ENCODE assay signal across 28 cellular contexts in genomic region chr11:43516316-43516820, GRCh38.
DNase-seq lines count a peak whose midpoint lies in the region; ATAC-seq, FAIRE-seq and TF ChIP-seq lines count a peak whose summit lies in the region.
"Had no signal": no experiment of that assay in that cellular context is flagged by ENCODE, and none has a peak within 500 bp of the region (broad histone marks: within the 10 kb centered on the region; RNA-seq: fewer than 3 reads in every experiment).

No MANE protein-coding gene starts in this region.

- no peaks in the 10 kb centered on the region; a peak in 1 of 7 replicates for H3K36me3 Mint-ChIP-seq in H9 (ENCODE audit: insufficient read depth in 1 of 3, low read depth in 3 of 3)
- H3K36me3 Mint-ChIP-seq in activated naive CD4-positive, alpha-beta T cell treated with anti-CD3 and anti-CD28 coated beads for 36 hours (ENCODE audit: low read depth) = peaks cover 1% of the 10 kb centered on the region
- H3K36me3 Mint-ChIP-seq: CD8-positive, alpha-beta memory T cell; mesothelial cell of epicardium; stimulated activated effector memory CD8-positive, alpha-beta T cell treated with anti-CD3 and anti-CD28 coated beads, Interleukin-12 subunit alpha, Interleukin-12 subunit beta, amount 100 ng/mL, for 72 hours had no signal

- H2BK12ac ChIP-seq in H9 (ENCODE audit: insufficient read length, low read depth, low read length) = no peak overlapping the region

- no peak overlapping the region for H3K4me3 ChIP-seq in K562
- no peak overlapping the region for H3K4me3 ChIP-seq in mesendoderm (ENCODE audit: low read length)
- H3K4me3 ChIP-seq: coronary artery, esophagus muscularis mucosa, transverse colon had no signal

- FAIRE-seq in K562 (lab: Jason Lieb, UNC) = no peak
- FAIRE-seq: astrocyte, GM12892, keratinocyte had no signal

- ATAC-seq in K562 (no peak), SK-N-SH treated with all-trans-retinoic acid at 6 μM for 48 hours (no peak), GM18858 (IDR thresholded peaks at IDR 0.05; ENCODE audit: unreplicated experiment) (no peak)
- ATAC-seq: activated CD8-positive, alpha-beta memory T cell treated with anti-CD3 and anti-CD28 coated beads, Interleukin-2, amount 10 ng/mL, durations not matched to agents 7 days and 5 days; activated T-cell treated with anti-CD3 and anti-CD28 coated beads, Interleukin-2, amount 50 U/mL, for 4 hours; stimulated activated effector memory CD8-positive, alpha-beta T cell treated with anti-CD3 and anti-CD28 coated beads, Interleukin-12 subunit alpha, Interleukin-12 subunit beta, amount 100 ng/mL, for 72 hours had no signal

- no peak for TF ChIP-seq RAD21 in K562 (CRISPR knock-in tag; conservative IDR thresholded peaks at IDR 0.05 in 1 of 2, IDR thresholded peaks at IDR 0.05 in 1 of 2)

- H3K79me1 ChIP-seq in H9 (ENCODE audit: insufficient read depth, low read depth, low read length, poor library complexity, severe bottlenecking) = no peaks in the 10 kb centered on the region
- H3K79me1 ChIP-seq in mesendoderm (ENCODE audit: low read length) = no peaks in the 10 kb centered on the region

- H3K4me2 ChIP-seq in H9 (ENCODE audit: insufficient read depth, insufficient read length, low read length) (no peak overlapping the region), K562 (ENCODE audit: insufficient read depth, low read length) (no peak overlapping the region), mesendoderm (ENCODE audit: low read length) (no peak overlapping the region)

- CTCF ChIA-PET in K562 (lab: Yijun Ruan, JAX; ENCODE audit: low intra/inter-chr PET ratio) (no interaction called here), HEK293T (lab: Yijun Ruan, JAX) (interaction anchor here (0.6 to 0.7 kb wide), 2 partner anchors 49 to 690 kb away, joined by 3 to 6 read pairs; no protein-coding TSS in a partner anchor)
- CTCF ChIA-PET in activated naive CD4-positive, alpha-beta T cell treated with anti-CD3 and anti-CD28 coated beads for 36 hours (lab: Charles Lee) = interaction anchor here (0.7 kb wide), 1 partner anchor 51 kb away, joined by 3 read pairs; no protein-coding TSS in a partner anchor

- TF ChIP-seq CTCF in H9 (conservative IDR thresholded peaks at IDR 0.05) = no peak
- TF ChIP-seq CTCF in K562 (IDR thresholded peaks at IDR 0.05 in 2 of 3, conservative IDR thresholded peaks at IDR 0.05 in 1 of 3; ENCODE audit: insufficient read depth in 2 of 3, low read depth in 1 of 3, low read length in 3 of 3) = no peak

- H3K9me3 ChIP-seq in H9 (ENCODE audit: control insufficient read depth, low read depth, low read length) = no peaks in the 10 kb centered on the region
- H3K9me3 ChIP-seq in K562 (replicated peaks; ENCODE audit: control insufficient read depth, insufficient read depth, low read depth, low read length) = no peaks in the 10 kb centered on the region; the same call in 1 of the 2 replicates
- H3K9me3 ChIP-seq: esophagus muscularis mucosa, transverse colon had no signal

- H4K8ac ChIP-seq in H9 (replicated peaks; ENCODE audit: insufficient read length, low read depth, low read length) = no peak overlapping the region
- no peak overlapping the region for H4K8ac ChIP-seq in mesendoderm (ENCODE audit: low read depth, low read length)

- H2BK5ac ChIP-seq in H9 (ENCODE audit: insufficient read length, low read length) (no peak overlapping the region), mesendoderm (ENCODE audit: low read length) (no peak overlapping the region)

- H3K27me3 ChIP-seq in H9 (ENCODE audit: insufficient read depth, low read length) (no peaks in the 10 kb centered on the region), K562 (ENCODE audit: control insufficient read depth in 2 of 2, insufficient read depth in 2 of 2, low read length in 2 of 2) (peaks cover 4 to 43% of the 10 kb centered on the region in 2 experiments; a peak in 2 of 5 replicates), mesendoderm (ENCODE audit: insufficient read depth, low read length, poor library complexity) (no peaks in the 10 kb centered on the region)
- H3K27me3 ChIP-seq: transverse colon had no signal

- H3K14ac ChIP-seq in H9 (ENCODE audit: insufficient read depth, low read length) = no peak overlapping the region

- H3K4ac ChIP-seq in H9 (ENCODE audit: low read depth, low read length) (no peak overlapping the region), mesendoderm (ENCODE audit: low read depth, low read length) (no peak overlapping the region)

- H3K56ac ChIP-seq in H9 (ENCODE audit: insufficient read length, low read depth, low read length) (no peak overlapping the region), mesendoderm (ENCODE audit: low read length) (no peak overlapping the region)

- POLR2A ChIA-PET in K562 (lab: Yijun Ruan, JAX) (interaction anchor here (1.2 to 2.1 kb wide), 2 partner anchors 12 to 19 kb away, joined by 3 to 5 read pairs; no protein-coding TSS in a partner anchor), HEK293T (lab: Yijun Ruan, JAX) (no interaction called here)

- H3K36me3 ChIP-seq in K562 (ENCODE audit: control insufficient read depth, insufficient read depth, low read length) (no peaks in the 10 kb centered on the region), mesendoderm (ENCODE audit: control insufficient read depth, insufficient read depth, low read length) (no peaks in the 10 kb centered on the region)
- H3K36me3 ChIP-seq: esophagus muscularis mucosa, transverse colon had no signal

- H2AK5ac ChIP-seq in H9 (ENCODE audit: insufficient read length, low read length) (no peak overlapping the region), mesendoderm (ENCODE audit: low read length) (no peak overlapping the region)

- no peak overlapping the region for H3T11ph ChIP-seq in H9 (ENCODE audit: low read length)

- TF ChIP-seq POLR2A in K562 (conservative IDR thresholded peaks at IDR 0.05) = no peak

- no peaks in the 10 kb centered on the region for H3K23me2 ChIP-seq in H9 (ENCODE audit: insufficient read length, low read depth, low read length, poor library complexity, severe bottlenecking)

- H3K79me2 ChIP-seq in H9 (ENCODE audit: insufficient read depth, low read length) (no peaks in the 10 kb centered on the region), K562 (ENCODE audit: control insufficient read depth, insufficient read depth, low read length) (no peaks in the 10 kb centered on the region), mesendoderm (ENCODE audit: control insufficient read depth, insufficient read depth, low read length) (no peaks in the 10 kb centered on the region)

- H2AFZ ChIP-seq in H9 (ENCODE audit: low read length) = no peak overlapping the region
- H2AFZ ChIP-seq in K562 (ENCODE audit: low read depth, low read length) = no peak overlapping the region

- H4K91ac ChIP-seq in H9 (ENCODE audit: insufficient read length, low read depth, low read length) = no peak overlapping the region

- H3K4me3 Mint-ChIP-seq in H9 = no peak overlapping the region
- H3K4me3 Mint-ChIP-seq in activated naive CD4-positive, alpha-beta T cell treated with anti-CD3 and anti-CD28 coated beads for 36 hours = no peak overlapping the region
- H3K4me3 Mint-ChIP-seq: activated CD8-positive, alpha-beta memory T cell treated with anti-CD3 and anti-CD28 coated beads, Interleukin-2, amount 10 ng/mL, durations not matched to agents 7 days and 5 days; activated T-cell treated with anti-CD3 and anti-CD28 coated beads, Interleukin-2, amount 50 U/mL, for 4 hours; CD8-positive, alpha-beta memory T cell; mesothelial cell of epicardium; stimulated activated effector memory CD8-positive, alpha-beta T cell treated with anti-CD3 and anti-CD28 coated beads, Interleukin-12 subunit alpha, Interleukin-12 subunit beta, amount 100 ng/mL, for 72 hours had no signal

- H4K20me1 ChIP-seq in H9 (ENCODE audit: control insufficient read depth, insufficient read depth, insufficient read length) (no peaks in the 10 kb centered on the region), K562 (replicated peaks; ENCODE audit: control insufficient read depth, insufficient read depth, low read length) (no peaks in the 10 kb centered on the region)

- H3K9ac ChIP-seq in H9 (ENCODE audit: extremely low read depth, insufficient read length, low read length) = no peak overlapping the region
- H3K9ac ChIP-seq in K562 (ENCODE audit: insufficient read depth in 1 of 2, low read depth in 2 of 2, low read length in 2 of 2) = no peak overlapping the region
- H3K9ac ChIP-seq in mesendoderm (ENCODE audit: low read length) = no peak overlapping the region

- peaks cover 5 to 9% of the 10 kb centered on the region in 2 experiments; a peak in 3 of 4 replicates for H3K4me1 Mint-ChIP-seq in H9
- H3K4me1 Mint-ChIP-seq in activated naive CD4-positive, alpha-beta T cell treated with anti-CD3 and anti-CD28 coated beads for 36 hours (ENCODE audit: low read depth) = peaks cover 2% of the 10 kb centered on the region
- H3K4me1 Mint-ChIP-seq: activated CD8-positive, alpha-beta memory T cell treated with anti-CD3 and anti-CD28 coated beads, Interleukin-2, amount 10 ng/mL, durations not matched to agents 7 days and 5 days; CD8-positive, alpha-beta memory T cell; mesothelial cell of epicardium; naive B cell; stimulated activated effector memory CD8-positive, alpha-beta T cell treated with anti-CD3 and anti-CD28 coated beads, Interleukin-12 subunit alpha, Interleukin-12 subunit beta, amount 100 ng/mL, for 72 hours had no signal

- no TSS peak for BruUV-seq in K562 (replicated peaks; lab: Mats Ljungman, UMichigan)

- H3K27ac ChIP-seq in H9 (ENCODE audit: insufficient read length, low read depth, low read length) (no peak overlapping the region), K562 (ENCODE audit: extremely low read depth, low read depth, low read length) (no peak overlapping the region), mesendoderm (ENCODE audit: low read depth, low read length) (no peak overlapping the region)
- H3K27ac ChIP-seq: coronary artery, esophagus muscularis mucosa, transverse colon had no signal

- H3K23ac ChIP-seq in H9 (ENCODE audit: insufficient read length, low read depth, low read length) (no peak overlapping the region), mesendoderm (ENCODE audit: low read length) (no peak overlapping the region)

- H2BK15ac ChIP-seq in H9 (ENCODE audit: low read depth, low read length) (no peak overlapping the region), mesendoderm (replicated peaks; ENCODE audit: low read depth) (no peak overlapping the region)

- DNase-seq in DMS79 (lab: John Stamatoyannopoulos, UW) (peak; percentile 24), H9 (no peak), K562 (ENCODE audit: extremely low read depth in 1 of 4, low spot score in 3 of 4) (no peak), mesendoderm (peak; percentile 45), HEK293T (ENCODE audit: extremely low spot score) (no peak)
- DNase-seq in activated naive CD4-positive, alpha-beta T cell treated with anti-CD3 and anti-CD28 coated beads for 36 hours = no peak
- DNase-seq: activated CD4-positive, CD25-positive, alpha-beta regulatory T cell; activated CD8-positive, alpha-beta memory T cell treated with anti-CD3 and anti-CD28 coated beads, Interleukin-2, amount 10 ng/mL, durations not matched to agents 7 days and 5 days; activated gamma-delta T cell treated with Interleukin-2 at 50 U/mL for 16 hours; activated T-cell treated with anti-CD3 and anti-CD28 coated beads, Interleukin-2, amount 50 U/mL, for 4 hours; caudate nucleus; CD8-positive, alpha-beta memory T cell; DMS153; foreskin fibroblast; naive B cell; NCI-H187 treated with DMSO at 0.1 percent for 48 hours; NCI-H526; T-helper 1 cell; transverse colon had no signal

- TF ChIP-seq EP300 in K562 (IDR thresholded peaks at IDR 0.05; ENCODE audit: low read length) = no peak

- peaks cover 23% of the 10 kb centered on the region for H3K27me3 Mint-ChIP-seq in H9 (ENCODE audit: low read depth)
- peaks cover 23% of the 10 kb centered on the region for H3K27me3 Mint-ChIP-seq in activated naive CD4-positive, alpha-beta T cell treated with anti-CD3 and anti-CD28 coated beads for 36 hours (ENCODE audit: low read depth)

- intact Hi-C loops in K562 (cut with micrococcal nuclease) = loop anchor here (10.0 kb wide), 1 partner anchor 298 kb away; no protein-coding TSS in a partner anchor
- intact Hi-C loops in activated naive CD4-positive, alpha-beta T cell treated with anti-CD3 and anti-CD28 coated beads for 36 hours (cut with micrococcal nuclease) = no loop called here

- no peak overlapping the region for H3K27ac Mint-ChIP-seq in H9
- H3K27ac Mint-ChIP-seq in activated naive CD4-positive, alpha-beta T cell treated with anti-CD3 and anti-CD28 coated beads for 36 hours = no peak overlapping the region
- H3K27ac Mint-ChIP-seq: activated CD8-positive, alpha-beta memory T cell treated with anti-CD3 and anti-CD28 coated beads, Interleukin-2, amount 10 ng/mL, durations not matched to agents 7 days and 5 days; CD8-positive, alpha-beta memory T cell; mesothelial cell of epicardium; naive B cell; stimulated activated effector memory CD8-positive, alpha-beta T cell treated with anti-CD3 and anti-CD28 coated beads, Interleukin-12 subunit alpha, Interleukin-12 subunit beta, amount 100 ng/mL, for 72 hours had no signal

- H3K9me1 ChIP-seq in K562 (ENCODE audit: control insufficient read depth, insufficient read depth, low read length) = no peaks in the 10 kb centered on the region

- H2BK120ac ChIP-seq in H9 (ENCODE audit: low read depth, low read length, poor library complexity, severe bottlenecking) = no peak overlapping the region
- H2BK120ac ChIP-seq in mesendoderm (ENCODE audit: low read depth, low read length) = no peak overlapping the region

- H3K18ac ChIP-seq in H9 (ENCODE audit: insufficient read length, low read depth, low read length) = peak overlapping the region; percentile 37
- H3K18ac ChIP-seq in mesendoderm (ENCODE audit: low read length) = no peak overlapping the region

- H4K5ac ChIP-seq in H9 (ENCODE audit: insufficient read length, low read depth, low read length) = no peak overlapping the region
- H4K5ac ChIP-seq in mesendoderm (ENCODE audit: low read length) = no peak overlapping the region

- H3K4me1 ChIP-seq in H9 (ENCODE audit: insufficient read depth, low read length) (no peaks in the 10 kb centered on the region), K562 (replicated peaks in 1 of 2; ENCODE audit: control insufficient read depth in 2 of 2, insufficient read depth in 2 of 2, low read length in 2 of 2) (no peaks in the 10 kb centered on the region), mesendoderm (ENCODE audit: control insufficient read depth, low read depth, low read length) (no peaks in the 10 kb centered on the region)
- H3K4me1 ChIP-seq: esophagus muscularis mucosa, transverse colon had no signal

- in situ Hi-C loops in K562 (cut with MboI) = no loop called here

- no peak overlapping the region for H2BK20ac ChIP-seq in H9 (ENCODE audit: low read depth, low read length, poor library complexity, severe bottlenecking)

- WGBS in H9 (ENCODE audit: extremely low coverage, insufficient read length, low lambda C conversion rate) = no CpG with 5 or more reads among the region's 8 CpGs
- 2% methylated on average over 8 of the region's 8 CpGs for WGBS in K562 (ENCODE audit: insufficient coverage, low coverage, missing lambda C conversion rate)
- no CpG with 5 or more reads among the region's 8 CpGs for WGBS in mesendoderm (ENCODE audit: extremely low coverage, insufficient coverage, low lambda C conversion rate)

- H3K9me3 Mint-ChIP-seq in H9 = no peaks in the 10 kb centered on the region; a peak in 3 of 5 replicates
- H3K9me3 Mint-ChIP-seq in activated naive CD4-positive, alpha-beta T cell treated with anti-CD3 and anti-CD28 coated beads for 36 hours = peaks cover 13% of the 10 kb centered on the region

Comparison
In these comparisons a context has a peak if more than half of its experiments do, and no peak if none do; other contexts are left out.
1. DNase-seq: peak in DMS79 (single experiment) and mesendoderm (single experiment); none in H9 (single experiment), K562 (0 of 4), HEK293T (single experiment) and activated naive CD4-positive, alpha-beta T cell treated with anti-CD3 and anti-CD28 coated beads for 36 hours (single experiment).